In genomic region chr16:66275795-66276428, GRCh38 we compare ENCODE assay signal across 8 cellular contexts.
DNase-seq lines count a peak whose midpoint lies in the region; ATAC-seq and TF ChIP-seq lines count a peak whose summit lies in the region.

No MANE protein-coding gene starts in this region.

- no peak for TF ChIP-seq POLR2A in testis (IDR thresholded peaks at IDR 0.05)

- ATAC-seq in HG03442 (IDR thresholded peaks at IDR 0.05; ENCODE audit: unreplicated experiment) (no peak), GM18498 (IDR thresholded peaks at IDR 0.05; ENCODE audit: unreplicated experiment) (no peak)

- no peaks in the 10 kb centered on the region for H3K4me1 ChIP-seq in left ventricle myocardium inferior
- H3K4me1 ChIP-seq in testis, result no peaks in the 10 kb centered on the region

- peak; percentile 76 for TF ChIP-seq CTCF in 22Rv1 (IDR thresholded peaks at IDR 0.05)
- peak; percentile 79 for TF ChIP-seq CTCF in WERI-Rb-1 (IDR thresholded peaks at IDR 0.05; ENCODE audit: low read depth, low read length)
- peak; percentile 65 for TF ChIP-seq CTCF in left ventricle myocardium inferior (IDR thresholded peaks at IDR 0.05; ENCODE audit: borderline replicate concordance)
- TF ChIP-seq CTCF in testis (IDR thresholded peaks at IDR 0.05), result peak in 2 of 3 experiments; percentile 38 to 42

- H3K4me3 ChIP-seq in WERI-Rb-1 (ENCODE audit: low read depth, low read length), result no peak overlapping the region
- no peak overlapping the region for H3K4me3 ChIP-seq in left ventricle myocardium inferior
- no peak overlapping the region for H3K4me3 ChIP-seq in testis

- no peaks in the 10 kb centered on the region for H3K27me3 ChIP-seq in WERI-Rb-1 (ENCODE audit: insufficient read depth, low read depth, severe bottlenecking)
- H3K27me3 ChIP-seq in left ventricle myocardium inferior (ENCODE audit: low read depth), result peaks cover 5% of the 10 kb centered on the region
- H3K27me3 ChIP-seq in testis, result no peaks in the 10 kb centered on the region

- 53 to 61% methylated on average over 6 of the region's 6 CpGs for WGBS in testis, 2 donors

- H3K9me3 ChIP-seq in WERI-Rb-1 (ENCODE audit: severe bottlenecking), result peaks cover 3% of the 10 kb centered on the region
- H3K9me3 ChIP-seq in left ventricle myocardium inferior (replicated peaks), result peaks cover 32% of the 10 kb centered on the region
- no peaks in the 10 kb centered on the region for H3K9me3 ChIP-seq in testis

- intact Hi-C loops in left ventricle myocardium inferior (cut with micrococcal nuclease), result no loop called here
- intact Hi-C loops in testis (cut with DNase I; ENCODE audit: low total_unique reads), result no loop called here

- DNase-seq in EL, result peak; percentile 66
- peak; percentile 74 for DNase-seq in NCI-H1694 (lab: John Stamatoyannopoulos, UW)
- peak; percentile 74 for DNase-seq in WERI-Rb-1
- DNase-seq in left ventricle myocardium inferior, result no peak
- DNase-seq in testis, result peak; percentile 50

- H3K36me3 ChIP-seq in WERI-Rb-1 (no peaks in the 10 kb centered on the region), left ventricle myocardium inferior (no peaks in the 10 kb centered on the region), testis (ENCODE audit: low read depth, missing control alignments) (no peaks in the 10 kb centered on the region)

- H3K27ac ChIP-seq in 22Rv1, result no peak overlapping the region
- no peak overlapping the region for H3K27ac ChIP-seq in WERI-Rb-1
- no peak overlapping the region for H3K27ac ChIP-seq in left ventricle myocardium inferior (replicated peaks)
- H3K27ac ChIP-seq in testis, result no peak overlapping the region
